Comparison of ENCODE assay signal across 22 cellular contexts in the genomic region with DNA sequence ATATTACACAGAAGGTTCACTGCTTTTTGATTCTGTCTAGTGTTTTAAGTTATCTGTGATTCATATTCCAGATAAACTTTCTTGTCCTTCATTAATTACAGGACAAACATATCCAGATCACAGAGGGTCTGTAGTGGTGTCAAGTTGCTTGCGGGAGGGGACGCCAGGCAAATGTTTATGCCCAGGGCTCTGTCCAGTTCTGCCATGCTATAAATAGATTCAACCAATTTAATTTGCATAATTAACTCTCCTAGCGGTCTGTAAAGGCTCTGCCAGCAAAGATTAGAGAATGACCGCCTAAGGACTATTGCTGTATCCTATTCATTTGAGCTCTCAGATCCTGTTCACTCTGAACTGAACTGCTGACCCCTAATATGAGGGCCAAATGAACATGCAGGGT. TPM values are rescaled to one million over a fixed set of nuclear protein-coding genes. Genes with fewer than 3 reads are reported as not detected.
DNase-seq lines count a peak whose midpoint lies in the region; ATAC-seq lines count a peak whose summit lies in the region.
"Had no signal": no experiment of that assay in that cellular context is flagged by ENCODE, and none has a peak within 500 bp of the region (broad histone marks: within the 10 kb centered on the region; RNA-seq: fewer than 3 reads in every experiment).

No MANE protein-coding gene starts in this region.

- no peak for DNase-seq in Right ventricle myocardium superior
- DNase-seq in left cardiac atrium, result no peak
- peak; percentile 36 for DNase-seq in NCI-H146 treated with DMSO at 0.1 percent for 48 hours (lab: John Stamatoyannopoulos, UW; ENCODE audit: unreplicated experiment)
- DNase-seq in SK-N-DZ (ENCODE audit: low spot score), result peak; percentile 16
- DNase-seq in left kidney (ENCODE audit: low read depth, low spot score), result peak; percentile 12
- no peak for DNase-seq in UCSD-AML1 (lab: John Stamatoyannopoulos, UW; ENCODE audit: unreplicated experiment)
- DNase-seq in DMS153 (lab: John Stamatoyannopoulos, UW), result no peak
- DNase-seq: CD8-positive, alpha-beta memory T cell; DMS53; GDM1; HCEC 1CT; Karpas-422; NCI-H2029; NCI-H226; NCI-H524 treated with DMSO at 0.1 percent for 48 hours; SHP77; SW 1271 had no signal

- ATAC-seq in Right ventricle myocardium superior (ENCODE audit: poor library complexity), result peak; percentile 16
- no peak for ATAC-seq in left cardiac atrium
- no peak for ATAC-seq in GM21367 (IDR thresholded peaks at IDR 0.05; ENCODE audit: unreplicated experiment)
- ATAC-seq: GM23338 had no signal

- intact Hi-C loops in Right ventricle myocardium superior (cut with DNase I), result no loop called here
- intact Hi-C loops in left cardiac atrium (cut with DNase I), result no loop called here

RNA-seq across cellular contexts. Expression of gene TRPC4, which starts 59.7 kb away (rescaled TPM):
- 2.3 TPM for total RNA-seq in Right ventricle myocardium superior
- total RNA-seq in left cardiac atrium, result 1 to 10 TPM; 1.3 to 1.4 TPM
- not detected in 2 replicates for polyA plus RNA-seq in SK-N-DZ (2014; cell fraction: cytosol; rRNA removed)
- not detected in 2 replicates for polyA plus RNA-seq in SK-N-DZ (2014; cell fraction: nucleus; rRNA removed)
- total RNA-seq: CD8-positive, alpha-beta memory T cell; MCF 10A; OCI-LY7 had no signal
- polyA plus RNA-seq: CD8-positive, alpha-beta memory T cell; IgD-negative memory B cell had no signal

Comparison
In these comparisons a context has a peak if more than half of its experiments do, and no peak if none do; other contexts are left out.
1. DNase-seq: peak in NCI-H146 treated with DMSO at 0.1 percent for 48 hours (single experiment), SK-N-DZ (single experiment) and left kidney (single experiment); none in Right ventricle myocardium superior (single experiment), left cardiac atrium (single experiment), UCSD-AML1 (single experiment) and DMS153 (single experiment).